11 cellular contexts compared by ENCODE assay signal in the genomic region with DNA sequence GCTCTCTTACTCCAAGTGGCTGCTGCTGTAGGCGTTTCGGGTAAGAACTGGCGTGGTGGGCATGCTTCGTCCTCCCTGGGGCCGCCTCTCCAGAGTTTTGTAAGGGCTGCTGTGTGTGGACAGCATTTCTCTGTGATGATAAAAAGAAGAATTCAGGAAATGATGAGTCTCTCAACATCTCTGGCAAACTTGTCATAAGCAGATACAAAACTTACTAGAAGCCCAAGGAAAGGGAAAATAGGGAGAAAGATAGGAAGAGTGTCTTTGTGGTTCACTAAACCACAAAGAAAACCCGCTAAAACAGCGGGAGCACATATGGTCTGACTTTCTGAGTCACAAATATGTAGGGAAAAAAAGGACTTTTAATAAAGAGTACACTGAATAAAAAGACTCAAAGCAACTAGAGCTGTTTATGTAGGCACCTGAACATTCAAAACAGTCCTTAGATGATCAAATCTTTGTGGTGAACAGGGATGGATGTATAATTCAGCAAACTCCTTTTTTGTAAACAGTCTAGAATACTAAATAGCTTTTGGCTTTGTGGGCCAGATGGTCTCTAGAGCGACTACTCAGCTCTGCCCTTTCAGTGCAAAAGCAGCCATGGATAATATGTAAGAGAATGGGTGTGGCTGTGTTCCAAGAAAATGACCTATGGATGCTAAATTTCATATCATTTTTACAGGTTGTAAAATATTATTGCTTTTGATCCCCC.
A peak's percentile ranks its signal among the peaks of the same experiment; 100 is the strongest.
DNase-seq lines count a peak whose midpoint lies in the region; ATAC-seq, FAIRE-seq and TF ChIP-seq lines count a peak whose summit lies in the region.
"Had no signal": no experiment of that assay in that cellular context is flagged by ENCODE, and none has a peak within 500 bp of the region (broad histone marks: within the 10 kb centered on the region; RNA-seq: fewer than 3 reads in every experiment).

No MANE protein-coding gene starts in this region.

- peak overlapping the region; percentile 94 for H2BK12ac ChIP-seq in trophoblast cell (ENCODE audit: low read length)

- H3K36me3 ChIP-seq in endodermal cell (ENCODE audit: control insufficient read depth, insufficient read depth, low read length) (no peaks in the 10 kb centered on the region), trophoblast cell (ENCODE audit: control insufficient read depth in 1 of 2, insufficient read depth in 2 of 2, low read length in 2 of 2) (peaks cover 26 to 47% of the 10 kb centered on the region in 2 experiments), tibial artery (peaks cover 0 to 38% (median 16%) of the 10 kb centered on the region in 3 donors)

- no peak overlapping the region for H3K14ac ChIP-seq in trophoblast cell (ENCODE audit: low read length)

- no peak overlapping the region for H3K4me3 Mint-ChIP-seq in endodermal cell

- WGBS in endodermal cell (ENCODE audit: insufficient coverage in 1 of 2, insufficient read length in 1 of 2), 2 experiments, result 86 to 95% methylated on average over 7 to 8 of the region's 8 CpGs
- no CpG with 5 or more reads among the region's 8 CpGs for WGBS in trophoblast cell (ENCODE audit: extremely low coverage, insufficient coverage, insufficient read length)

- no peaks in the 10 kb centered on the region for H3K27me3 Mint-ChIP-seq in endodermal cell (ENCODE audit: insufficient read depth)

- H3K4me1 ChIP-seq in endodermal cell (ENCODE audit: control insufficient read depth, insufficient read depth, low read length), result no peaks in the 10 kb centered on the region
- H3K4me1 ChIP-seq in trophoblast cell (ENCODE audit: control insufficient read depth in 1 of 2, insufficient read depth in 2 of 2, low read length in 2 of 2), result peaks cover 9 to 13% of the 10 kb centered on the region in 2 experiments
- H3K4me1 ChIP-seq in tibial artery, result no peaks in the 10 kb centered on the region

- H2AK5ac ChIP-seq in trophoblast cell (ENCODE audit: low read length), result no peak overlapping the region

- H3K9me3 ChIP-seq in endodermal cell (ENCODE audit: control insufficient read depth, low read length), result no peaks in the 10 kb centered on the region
- no peaks in the 10 kb centered on the region for H3K9me3 ChIP-seq in trophoblast cell (ENCODE audit: insufficient read depth, low read depth, low read length)
- H3K9me3 ChIP-seq in tibial artery, result no peaks in the 10 kb centered on the region
- H3K9me3 ChIP-seq: mucosa of descending colon had no signal

- no peak overlapping the region for H3K4ac ChIP-seq in trophoblast cell (ENCODE audit: low read depth, low read length)

- H4K12ac ChIP-seq in trophoblast cell (ENCODE audit: low read depth, low read length), result no peak overlapping the region

- H3K23ac ChIP-seq in trophoblast cell (ENCODE audit: low read length), result no peak overlapping the region

- peak overlapping the region; percentile 83 for H2BK5ac ChIP-seq in trophoblast cell (ENCODE audit: low read depth, low read length, poor library complexity)

- TF ChIP-seq CTCF in endodermal cell (conservative IDR thresholded peaks at IDR 0.05) (no peak), tibial artery (IDR thresholded peaks at IDR 0.05) (no peak)

- H3K27ac ChIP-seq in endodermal cell (ENCODE audit: low read depth, low read length) (peak overlapping the region; percentile 2), trophoblast cell (ENCODE audit: low read depth, low read length) (peak overlapping the region; percentile 70), tibial artery (no peak overlapping the region)

- H3K27me3 ChIP-seq in endodermal cell (ENCODE audit: control insufficient read depth, insufficient read depth, low read length, poor library complexity, severe bottlenecking) (no peaks in the 10 kb centered on the region), trophoblast cell (ENCODE audit: insufficient read depth, low read length) (no peaks in the 10 kb centered on the region), tibial artery (no peaks in the 10 kb centered on the region)

- H3K27ac Mint-ChIP-seq in endodermal cell, result no peak overlapping the region

- peak; percentile 90 for FAIRE-seq in RCC 7860 (lab: Jason Lieb, UNC)
- FAIRE-seq: endometrium had no signal

- ATAC-seq in HG03095 (IDR thresholded peaks at IDR 0.05; ENCODE audit: unreplicated experiment), result no peak
- no peak for ATAC-seq in GM19467 (IDR thresholded peaks at IDR 0.05; ENCODE audit: unreplicated experiment)
- no peak for ATAC-seq in HG02642 (IDR thresholded peaks at IDR 0.05; ENCODE audit: poor library complexity, unreplicated experiment)

- no peak overlapping the region for H3K4me2 ChIP-seq in trophoblast cell (ENCODE audit: low read length)

- no peak overlapping the region for H2BK120ac ChIP-seq in trophoblast cell (ENCODE audit: insufficient read depth, low read length, poor library complexity)

- intact Hi-C loops in tibial artery (cut with DNase I; ENCODE audit: low total_unique reads), result no loop called here

- no peaks in the 10 kb centered on the region for H3K79me2 ChIP-seq in trophoblast cell (ENCODE audit: control insufficient read depth, insufficient read depth, low read length, poor library complexity)

- H3K36me3 Mint-ChIP-seq in endodermal cell (ENCODE audit: low read depth), result peaks cover 12% of the 10 kb centered on the region

- H4K8ac ChIP-seq in trophoblast cell (ENCODE audit: low read depth, low read length), result no peak overlapping the region

- H3K9ac ChIP-seq in endodermal cell (ENCODE audit: extremely low read depth, low read length, poor library complexity, severe bottlenecking) (no peak overlapping the region), trophoblast cell (ENCODE audit: low read length) (no peak overlapping the region)

- no peaks in the 10 kb centered on the region for H3K9me3 Mint-ChIP-seq in endodermal cell

- DNase-seq in ELR (ENCODE audit: low read depth) (peak; percentile 89), RCC 7860 (ENCODE audit: low spot score) (peak; percentile 86), endodermal cell (no peak), trophoblast cell (peak in 1 of 2 donors; percentile 69), tibial artery (no peak)
- DNase-seq: stimulated activated CD4-positive, alpha-beta T cell treated with anti-CD3 and anti-CD28 coated beads, Interleukin-4, amount 100 ng/mL, for 24 hours had no signal

- H3K18ac ChIP-seq in trophoblast cell (ENCODE audit: low read length), result no peak overlapping the region

- H3K4me3 ChIP-seq in endodermal cell (ENCODE audit: low read length) (no peak overlapping the region), trophoblast cell (ENCODE audit: low read depth, low read length) (no peak overlapping the region), tibial artery (no peak overlapping the region)
- H3K4me3 ChIP-seq: mucosa of descending colon had no signal

- peaks cover 5% of the 10 kb centered on the region for H3K4me1 Mint-ChIP-seq in endodermal cell

- H3K79me1 ChIP-seq in trophoblast cell (ENCODE audit: low read length), result peaks cover 5% of the 10 kb centered on the region

- peak overlapping the region; percentile 67 for H2AFZ ChIP-seq in trophoblast cell (ENCODE audit: insufficient read depth, low read length, poor library complexity)

- no peak overlapping the region for H4K91ac ChIP-seq in trophoblast cell (ENCODE audit: low read depth, low read length)

Comparison
In these comparisons a context has a peak if more than half of its experiments do, and no peak if none do; other contexts are left out.
1. DNase-seq: peak in ELR (single experiment) and RCC 7860 (single experiment); none in endodermal cell (single experiment) and tibial artery (0 of 2).
2. H3K27ac ChIP-seq: peak in endodermal cell (single experiment) and trophoblast cell (single experiment); none in tibial artery (0 of 2).